In genomic region chr19:35861640-35862160, GRCh38 we compare ENCODE assay signal across 1 cellular context.
TF ChIP-seq lines count a peak whose summit lies in the region.

No MANE protein-coding gene starts in this region.

TF ChIP-seq in HepG2, 621 proteins besides CTCF, POLR2A, EP300 and RAD21:
- TF ChIP-seq POLR2AphosphoS2 (IDR thresholded peaks at IDR 0.05; ENCODE audit: low read depth, low read length) (no peak), ZFP91 (CRISPR knock-in tag; IDR thresholded peaks at IDR 0.05; ENCODE audit: borderline replicate concordance) (peak; percentile 5; the same call in 1 of the 2 replicates)
